ENCODE assay signal across 1 cellular context in genomic region chr20:46939031-46939430, GRCh38.
TF ChIP-seq lines count a peak whose summit lies in the region.

No MANE protein-coding gene starts in this region.

TF ChIP-seq in K562, 482 proteins besides CTCF, POLR2A, EP300 and RAD21 (continued from another document):
- TF ChIP-seq KLF10 (CRISPR knock-in tag; IDR thresholded peaks at IDR 0.05) (no peak), NFE2 (IDR thresholded peaks at IDR 0.05; ENCODE audit: low read depth) (peak; percentile 47), ETV5 (CRISPR knock-in tag; IDR thresholded peaks at IDR 0.05; ENCODE audit: low read depth) (no peak), CREB3L1 (IDR thresholded peaks at IDR 0.05; ENCODE audit: borderline replicate concordance, low read depth) (no peak), DMBX1 (CRISPR knock-in tag; IDR thresholded peaks at IDR 0.05; ENCODE audit: borderline replicate concordance) (no peak), VEZF1 (CRISPR knock-in tag; IDR thresholded peaks at IDR 0.05) (no peak), RBM25 (IDR thresholded peaks at IDR 0.05; ENCODE audit: low read depth, low read length, severe bottlenecking) (peak; percentile 72), KDM5B (IDR thresholded peaks at IDR 0.05; ENCODE audit: insufficient replicate concordance, low read depth, low read length) (no peak), YY1 (IDR thresholded peaks at IDR 0.05; ENCODE audit: borderline replicate concordance in 1 of 3, control insufficient read depth in 1 of 3, extremely low read depth in 1 of 3, insufficient read depth in 3 of 3, insufficient read length in 1 of 3, insufficient replicate concordance in 2 of 3, low read depth in 1 of 3, low read length in 2 of 3) (peak in 1 of 3 experiments; percentile 60), CBFA2T3 (IDR thresholded peaks at IDR 0.05) (0 out of 2 replicates have a peak, but pooled peaks have one; percentile 17), CHD2 (IDR thresholded peaks at IDR 0.05; ENCODE audit: low read depth, low read length) (0 out of 2 replicates have a peak, but pooled peaks have one; percentile 43), DIDO1 (tag; IDR thresholded peaks at IDR 0.05; ENCODE audit: low read depth) (no peak), BRD4 (IDR thresholded peaks at IDR 0.05) (no peak), SMAD1 (IDR thresholded peaks at IDR 0.05; ENCODE audit: low read depth, low read length, partially characterized antibody) (no peak), NFYB (IDR thresholded peaks at IDR 0.05; ENCODE audit: extremely low read depth, insufficient read length) (peak; percentile 94), ARID3A (IDR thresholded peaks at IDR 0.05; ENCODE audit: borderline replicate concordance, low read depth, low read length) (no peak), FOXO4 (CRISPR knock-in tag; IDR thresholded peaks at IDR 0.05) (no peak)
TF ChIP-seq in K562: peak in this region for 12.
